1 cellular context compared by ENCODE assay signal in genomic region chr2:30862054-30862651, GRCh38.
A peak's percentile ranks its signal among the peaks of the same experiment; 100 is the strongest.
TF ChIP-seq lines count a peak whose summit lies in the region.

No MANE protein-coding gene starts in this region.

TF ChIP-seq in HepG2, 621 proteins besides CTCF, POLR2A, EP300 and RAD21 (continued from another document):
- no peak for TF ChIP-seq ZGPAT (CRISPR knock-in tag; IDR thresholded peaks at IDR 0.05)
- TF ChIP-seq JARID2 (CRISPR knock-in tag; IDR thresholded peaks at IDR 0.05; ENCODE audit: insufficient replicate concordance): no peak
- no peak for TF ChIP-seq ZNF891 (CRISPR knock-in tag; IDR thresholded peaks at IDR 0.05)
- TF ChIP-seq ZNF484 (CRISPR knock-in tag; IDR thresholded peaks at IDR 0.05; ENCODE audit: borderline replicate concordance, low read depth): no peak
- TF ChIP-seq JUND (CRISPR knock-in tag; IDR thresholded peaks at IDR 0.05): no peak
- TF ChIP-seq ZNF616 (CRISPR knock-in tag; IDR thresholded peaks at IDR 0.05; ENCODE audit: low read depth): no peak
- peak; percentile 96 for TF ChIP-seq ARID3A (IDR thresholded peaks at IDR 0.05; ENCODE audit: low read depth, low read length)
